In the genomic region with DNA sequence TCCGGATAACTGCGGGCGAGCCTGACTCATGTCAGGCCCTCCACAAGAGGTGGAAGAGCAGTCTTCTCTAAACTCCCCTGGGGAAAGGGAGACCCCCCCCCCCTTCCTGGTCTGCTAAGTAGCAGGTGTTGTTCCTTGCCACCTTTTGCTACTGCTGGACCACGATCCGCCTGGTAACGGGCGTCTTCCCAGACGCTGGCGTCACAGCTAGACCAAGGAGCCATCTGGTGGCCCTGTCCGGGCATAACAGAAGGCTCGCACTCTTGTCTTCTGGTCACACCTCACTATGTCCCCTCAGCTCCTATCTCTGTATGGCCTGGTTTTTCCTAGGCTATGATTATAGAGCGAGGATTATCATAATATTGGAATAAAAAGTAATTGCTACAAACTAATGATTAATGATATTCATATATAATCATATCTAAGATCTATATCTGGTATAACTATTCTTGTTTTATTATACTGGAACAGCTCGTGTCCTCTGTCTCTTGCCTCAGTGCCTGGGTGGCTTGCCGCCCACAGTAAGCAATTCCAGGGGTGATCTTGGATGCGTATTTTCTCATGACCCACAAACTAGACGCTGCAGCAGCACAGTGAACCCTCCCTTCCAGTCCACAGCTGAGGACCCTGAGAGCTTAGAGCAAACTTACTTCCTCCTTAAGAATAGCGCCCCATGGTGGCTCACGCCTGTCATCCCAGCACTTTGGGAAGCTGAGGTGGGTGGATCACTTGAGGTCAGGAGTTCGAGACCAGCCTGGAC, we compare ENCODE assay signal across 8 cellular contexts. TPM values are rescaled to one million over a fixed set of nuclear protein-coding genes. Genes with fewer than 3 reads are reported as not detected.
DNase-seq lines count a peak whose midpoint lies in the region; ATAC-seq and TF ChIP-seq lines count a peak whose summit lies in the region.
"Not testable (repeated sequence)": the region's sequence is repeated elsewhere in the genome, so short reads cannot be mapped to it uniquely, and the experiment has no call there.

No MANE protein-coding gene starts in this region.

- peaks cover 14% of the 10 kb centered on the region for H3K36me3 ChIP-seq in adipocyte (ENCODE audit: control insufficient read depth, insufficient read depth, low read length, severe bottlenecking)
- not testable (repeated sequence) for H3K36me3 ChIP-seq in gastrocnemius medialis

- not testable (repeated sequence) for H3K9me3 ChIP-seq in adipocyte (ENCODE audit: control insufficient read depth, low read length); gastrocnemius medialis

- H3K27ac ChIP-seq in gastrocnemius medialis: peak overlapping the region; percentile 92 to 97 (median 94)

- DNase-seq in Ammon's horn (ENCODE audit: low spot score): peak; percentile 37
- peak; percentile 69 for DNase-seq in NB4 (ENCODE audit: low read depth)
- DNase-seq in RKO (ENCODE audit: low spot score): peak; percentile 62
- DNase-seq in adipocyte (ENCODE audit: low read depth): peak; percentile 9
- peak; percentile 40 for DNase-seq in fibroblast of gingiva (ENCODE audit: low read depth)
- peak; percentile 71 for DNase-seq in left kidney (ENCODE audit: low read depth, low spot score)
- peak; percentile 51 to 86 for DNase-seq in gastrocnemius medialis

- H3K9ac ChIP-seq in adipocyte (ENCODE audit: low read length): not testable (repeated sequence)

- intact Hi-C loops in gastrocnemius medialis (cut with DNase I; ENCODE audit: low total_unique reads): loop anchor here (5.0 to 10.0 kb wide), 2 partner anchors 56 to 179 kb away; no protein-coding TSS in a partner anchor

- TF ChIP-seq CTCF in GM12872 (IDR thresholded peaks at IDR 0.05; ENCODE audit: insufficient read depth, low read depth, low read length) (peak; percentile 50), NB4 (IDR thresholded peaks at IDR 0.05; ENCODE audit: low read depth, low read length) (peak; percentile 41), gastrocnemius medialis (IDR thresholded peaks at IDR 0.05 in 4 of 5, conservative IDR thresholded peaks at IDR 0.05 in 1 of 5) (peak; percentile 37 to 61 (median 52))

- H3K4me1 ChIP-seq in adipocyte (ENCODE audit: control insufficient read depth, insufficient read depth, low read length) (peaks cover 12% of the 10 kb centered on the region), gastrocnemius medialis (peaks cover 31 to 33% of the 10 kb centered on the region in 2 donors)

- ATAC-seq in gastrocnemius medialis: peak in 1 of 2 donors; percentile 11

- H3K27me3 ChIP-seq in adipocyte (replicated peaks; ENCODE audit: control insufficient read depth, insufficient read depth, low read length); gastrocnemius medialis: not testable (repeated sequence)

- TF ChIP-seq POLR2A in NB4 (IDR thresholded peaks at IDR 0.05; ENCODE audit: extremely low read depth, insufficient read length): not testable (repeated sequence)
- peak in 1 of 2 donors; percentile 20 for TF ChIP-seq POLR2A in gastrocnemius medialis (IDR thresholded peaks at IDR 0.05)

- H3K4me3 ChIP-seq in NB4 (ENCODE audit: low read depth, low read length); adipocyte (ENCODE audit: low read length): not testable (repeated sequence)
- H3K4me3 ChIP-seq in gastrocnemius medialis: peak overlapping the region; percentile 25 to 61 (median 54)

- in situ Hi-C loops in gastrocnemius medialis (cut with MboI; ENCODE audit: low sequenced_read_pairs in 4 of 4): loop anchor here in 1 of 4 donors (10.0 kb wide), 1 partner anchor 156 kb away; a partner anchor contains a TSS

RNA-seq across cellular contexts. Expression of a gene that starts 2.2 kb away (rescaled TPM):
- total RNA-seq in gastrocnemius medialis: 100 to 1,000 TPM; 224 to 354 (median 295) TPM

RNA-seq across cellular contexts. Expression of a gene that starts 39.5 kb away (rescaled TPM):
- 10 to 100 TPM; 45.1 to 63.6 (median 56.0) TPM for total RNA-seq in gastrocnemius medialis

Comparison
In these comparisons a context has a peak if more than half of its experiments do, and no peak if none do; other contexts are left out.
1. DNase-seq: peak in every context shown above with its lines; median percentile 71 in left kidney; 69 in NB4; 68 in gastrocnemius medialis; 62 in RKO; 40 in fibroblast of gingiva; 37 in Ammon's horn; 9 in adipocyte.